Comparison of ENCODE assay signal across 8 cellular contexts in the genomic region with DNA sequence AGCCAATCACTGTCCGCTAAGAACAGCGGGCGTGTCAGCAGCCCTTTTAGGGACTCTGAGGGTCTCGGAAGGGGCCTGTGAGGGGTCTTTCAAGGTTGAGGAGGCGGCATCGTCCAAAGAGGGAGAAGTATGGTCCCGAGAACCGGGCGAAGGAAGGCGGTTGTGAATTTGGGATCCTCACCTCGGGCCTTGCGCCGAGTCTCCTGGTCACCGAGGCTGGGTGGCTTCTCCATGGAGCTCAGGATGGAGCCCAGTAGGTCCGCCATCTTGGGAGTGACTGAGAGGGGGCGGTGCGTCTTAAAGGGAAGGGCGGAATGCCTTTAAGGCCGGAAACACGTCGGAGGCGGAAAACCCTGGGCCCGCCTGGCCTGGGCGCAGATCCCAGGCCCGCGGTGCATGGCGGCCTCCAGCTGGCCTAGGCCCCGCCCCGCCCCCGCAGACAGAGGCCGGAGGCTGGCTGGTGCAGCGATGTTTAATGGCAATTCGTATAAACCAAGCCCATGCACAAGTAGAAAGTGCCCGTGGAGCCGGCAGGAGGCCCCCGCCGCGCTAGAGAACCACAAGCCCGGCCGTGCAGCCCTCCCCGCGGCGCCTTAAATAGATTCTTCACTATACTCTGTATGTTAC. TPM values are rescaled to one million over a fixed set of nuclear protein-coding genes. Genes with fewer than 3 reads are reported as not detected.
DNase-seq lines count a peak whose midpoint lies in the region; ATAC-seq lines count a peak whose summit lies in the region.

A gene with protein sequence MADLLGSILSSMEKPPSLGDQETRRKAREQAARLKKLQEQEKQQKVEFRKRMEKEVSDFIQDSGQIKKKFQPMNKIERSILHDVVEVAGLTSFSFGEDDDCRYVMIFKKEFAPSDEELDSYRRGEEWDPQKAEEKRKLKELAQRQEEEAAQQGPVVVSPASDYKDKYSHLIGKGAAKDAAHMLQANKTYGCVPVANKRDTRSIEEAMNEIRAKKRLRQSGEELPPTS (minus strand): TSS at position 279 of the 627 bp plus-strand sequence. CDS start 13 bp downstream, at position 266.

- no peak within 1 kb of the TSS for H4K5ac ChIP-seq in mesendoderm (ENCODE audit: low read length)

- WGBS in mesendoderm (ENCODE audit: extremely low coverage, insufficient coverage, low lambda C conversion rate) = no CpG with 5 or more reads among the region's 43 CpGs

- H3K4me1 Mint-ChIP-seq in effector memory CD8-positive, alpha-beta T cell (ENCODE audit: low read depth in 2 of 2) = peaks cover 12 to 14% of the 10 kb centered on the region in 2 donors

- H3K27ac ChIP-seq in mesendoderm (ENCODE audit: low read depth, low read length) = peak within 1 kb of the TSS; percentile 97

- H3K18ac ChIP-seq in mesendoderm (ENCODE audit: low read length) = peak within 1 kb of the TSS; percentile 94

- DNase-seq in COLO829 (ENCODE audit: low spot score) = peak; percentile 97
- DNase-seq in HT-29 (ENCODE audit: low spot score) = peak; percentile 93
- peak; percentile 97 for DNase-seq in NOMO-1 treated with DMSO at 0.1 percent for 48 hours (lab: John Stamatoyannopoulos, UW; ENCODE audit: unreplicated experiment)
- DNase-seq in activated CD8-positive, alpha-beta memory T cell treated with anti-CD3 and anti-CD28 coated beads for 4 hours (ENCODE audit: low read depth in 2 of 2) = peak; percentile 84 to 87
- peak; percentile 92 to 96 (median 95) for DNase-seq in effector memory CD8-positive, alpha-beta T cell
- DNase-seq in mesendoderm = peak; percentile 97
- peak; percentile 84 for DNase-seq in stimulated activated CD8-positive, alpha-beta memory T cell treated with anti-CD3 and anti-CD28 coated beads, Interleukin-12 subunit alpha, Interleukin-12 subunit beta, amount 100 ng/mL, for 4 hours (ENCODE audit: low read depth)

- H4K8ac ChIP-seq in mesendoderm (ENCODE audit: low read depth, low read length) = no peak within 1 kb of the TSS

- H3K9me3 Mint-ChIP-seq in effector memory CD8-positive, alpha-beta T cell = no peaks in the 10 kb centered on the region

- no peak within 1 kb of the TSS for H3K4me3 Mint-ChIP-seq in effector memory CD8-positive, alpha-beta T cell

- H3K9ac ChIP-seq in mesendoderm (ENCODE audit: low read length) = peak within 1 kb of the TSS; percentile 94

- no peaks in the 10 kb centered on the region for H3K27me3 Mint-ChIP-seq in effector memory CD8-positive, alpha-beta T cell

- peak within 1 kb of the TSS; percentile 68 for H2AK5ac ChIP-seq in mesendoderm (ENCODE audit: low read length)

- no peak within 1 kb of the TSS for H2BK15ac ChIP-seq in mesendoderm (replicated peaks; ENCODE audit: low read depth)

- peak within 1 kb of the TSS; percentile 75 for H3K4ac ChIP-seq in mesendoderm (ENCODE audit: low read depth, low read length)

- H3K36me3 Mint-ChIP-seq in effector memory CD8-positive, alpha-beta T cell (ENCODE audit: insufficient read depth) = peaks cover 13% of the 10 kb centered on the region

- peak within 1 kb of the TSS in 1 of 2 donors; percentile 44 for H3K27ac Mint-ChIP-seq in effector memory CD8-positive, alpha-beta T cell

- H3K23ac ChIP-seq in mesendoderm (ENCODE audit: low read length) = peak within 1 kb of the TSS; percentile 81

- H3K79me2 ChIP-seq in mesendoderm (ENCODE audit: control insufficient read depth, insufficient read depth, low read length) = peaks cover 6% of the 10 kb centered on the region

- peak within 1 kb of the TSS; percentile 99 for H3K56ac ChIP-seq in mesendoderm (ENCODE audit: low read length)

- peaks cover 10% of the 10 kb centered on the region for H3K79me1 ChIP-seq in mesendoderm (ENCODE audit: low read length)

- H3K4me3 ChIP-seq in mesendoderm (ENCODE audit: low read length) = peak within 1 kb of the TSS; percentile 83

- peaks cover 4% of the 10 kb centered on the region for H3K4me1 ChIP-seq in mesendoderm (ENCODE audit: control insufficient read depth, low read depth, low read length)

- peak; percentile 53 for ATAC-seq in GM21360 (IDR thresholded peaks at IDR 0.05; ENCODE audit: unreplicated experiment)
- ATAC-seq in effector memory CD8-positive, alpha-beta T cell (replicated peaks) = peak; percentile 67

- H3K27me3 ChIP-seq in mesendoderm (ENCODE audit: insufficient read depth, low read length, poor library complexity) = no peaks in the 10 kb centered on the region

- H3K4me2 ChIP-seq in mesendoderm (ENCODE audit: low read length) = peak within 1 kb of the TSS; percentile 91

- no peaks in the 10 kb centered on the region for H3K36me3 ChIP-seq in mesendoderm (ENCODE audit: control insufficient read depth, insufficient read depth, low read length)

- peak within 1 kb of the TSS; percentile 96 for H2BK5ac ChIP-seq in mesendoderm (ENCODE audit: low read length)

- H2BK120ac ChIP-seq in mesendoderm (ENCODE audit: low read depth, low read length) = peak within 1 kb of the TSS; percentile 45

RNA-seq across cellular contexts. Expression of the gene that starts here (rescaled TPM):
- 20.0 and 25.7 TPM in 2 replicates for total RNA-seq in HT-29 (2014; rRNA removed; shearing (Covaris generic))
- polyA plus RNA-seq in mesendoderm (2013, experiment 1 of 2) = 65.0 TPM
- polyA plus RNA-seq in mesendoderm (2013, experiment 2 of 2) = 63.7 TPM

Comparison
In these comparisons a context has a peak if more than half of its experiments do, and no peak if none do; other contexts are left out.
1. Peak in every context shown above with its lines: DNase-seq, ATAC-seq, H3K4me3 ChIP-seq and H3K27ac ChIP-seq.